ENCODE assay signal across 8 cellular contexts in genomic region chr15:23566070-23567050, GRCh38. TPM values are rescaled to one million over a fixed set of nuclear protein-coding genes. Genes with fewer than 3 reads are reported as not detected.
DNase-seq lines count a peak whose midpoint lies in the region; FAIRE-seq and TF ChIP-seq lines count a peak whose summit lies in the region.

No MANE protein-coding gene starts in this region.

- no peaks in the 10 kb centered on the region for H3K4me1 ChIP-seq in sigmoid colon
- no peaks in the 10 kb centered on the region for H3K4me1 ChIP-seq in mesenchymal stem cell (ENCODE audit: control insufficient read depth, insufficient read depth, low read depth, low read length)
- no peaks in the 10 kb centered on the region for H3K4me1 ChIP-seq in adrenal gland (replicated peaks in 1 of 2)

- H3K4me3 ChIP-seq in sigmoid colon (peak overlapping the region; percentile 12 to 37 (median 33)), mesenchymal stem cell (ENCODE audit: insufficient read depth in 1 of 2, low read depth in 1 of 2, low read length in 2 of 2) (no peak overlapping the region), adrenal gland (no peak overlapping the region)

- no peaks in the 10 kb centered on the region for H3K36me3 ChIP-seq in sigmoid colon
- H3K36me3 ChIP-seq in mesenchymal stem cell (ENCODE audit: control insufficient read depth in 1 of 2, insufficient read depth in 2 of 2, low read depth in 1 of 2, low read length in 2 of 2): no peaks in the 10 kb centered on the region
- no peaks in the 10 kb centered on the region for H3K36me3 ChIP-seq in adrenal gland (replicated peaks in 1 of 2)

- H3K14ac ChIP-seq in mesenchymal stem cell (ENCODE audit: low read length in 2 of 2): no peak overlapping the region

- no peaks in the 10 kb centered on the region for H3K79me1 ChIP-seq in mesenchymal stem cell (replicated peaks; ENCODE audit: low read length, poor library complexity, severe bottlenecking)

- no peak overlapping the region for H3K23ac ChIP-seq in mesenchymal stem cell (ENCODE audit: low read length in 2 of 2)

- H2BK12ac ChIP-seq in mesenchymal stem cell (ENCODE audit: low read length in 2 of 2): no peak overlapping the region

- H4K8ac ChIP-seq in mesenchymal stem cell (ENCODE audit: low read length): no peak overlapping the region

- TF ChIP-seq EP300 in sigmoid colon (IDR thresholded peaks at IDR 0.05): no peak

- H3K4ac ChIP-seq in mesenchymal stem cell (ENCODE audit: low read depth in 1 of 2, low read length in 2 of 2): no peak overlapping the region

- intact Hi-C loops in sigmoid colon (cut with DNase I) (no loop called here), adrenal gland (cut with DNase I) (no loop called here)

- H3K27me3 ChIP-seq in sigmoid colon: peaks cover 0 to 8% (median 0%) of the 10 kb centered on the region in 3 donors
- H3K27me3 ChIP-seq in mesenchymal stem cell (ENCODE audit: control insufficient read depth in 1 of 2, insufficient read depth in 1 of 2, low read length in 2 of 2): peaks cover 0 to 15% of the 10 kb centered on the region in 2 experiments
- peaks cover 15% of the 10 kb centered on the region for H3K27me3 ChIP-seq in adrenal gland

- no peak overlapping the region for H4K91ac ChIP-seq in mesenchymal stem cell (ENCODE audit: low read length)

- no peak overlapping the region for H2AFZ ChIP-seq in mesenchymal stem cell (ENCODE audit: low read depth, low read length)

- TF ChIP-seq CTCF in sigmoid colon (IDR thresholded peaks at IDR 0.05): no peak
- no peak for TF ChIP-seq CTCF in adrenal gland (IDR thresholded peaks at IDR 0.05)

- H2BK120ac ChIP-seq in mesenchymal stem cell (ENCODE audit: low read depth, low read length): no peak overlapping the region

- no peak overlapping the region for H2BK5ac ChIP-seq in mesenchymal stem cell (ENCODE audit: low read depth, low read length, poor library complexity, severe bottlenecking)

- no peak for TF ChIP-seq POLR2A in sigmoid colon (IDR thresholded peaks at IDR 0.05)
- TF ChIP-seq POLR2A in adrenal gland (IDR thresholded peaks at IDR 0.05): no peak
- no peak for TF ChIP-seq POLR2A in GM12891 (IDR thresholded peaks at IDR 0.05; ENCODE audit: low read depth, low read length)

- H2BK15ac ChIP-seq in mesenchymal stem cell (ENCODE audit: low read depth, poor library complexity, severe bottlenecking): no peak overlapping the region

- H2AK5ac ChIP-seq in mesenchymal stem cell (ENCODE audit: low read length, severe bottlenecking): no peak overlapping the region

- peak overlapping the region; percentile 63 for H3K27ac ChIP-seq in caudate nucleus (ENCODE audit: low read depth, low read length)
- H3K27ac ChIP-seq in sigmoid colon: peak overlapping the region in 1 of 4 donors; percentile 40
- H3K27ac ChIP-seq in mesenchymal stem cell (ENCODE audit: low read length, poor library complexity, severe bottlenecking): no peak overlapping the region
- no peak overlapping the region for H3K27ac ChIP-seq in adrenal gland

- no peak overlapping the region for H3K18ac ChIP-seq in mesenchymal stem cell (ENCODE audit: low read depth in 1 of 2, low read length in 2 of 2)

- peak; percentile 11 for DNase-seq in stimulated activated CD4-positive, alpha-beta T cell treated with anti-CD3 and anti-CD28 coated beads, Interleukin-12 subunit alpha, Interleukin-12 subunit beta, amount 100 ng/mL, for 4 hours
- no peak for DNase-seq in stimulated activated CD4-positive, alpha-beta T cell treated with anti-CD3 and anti-CD28 coated beads, Interleukin-2, amount 100 ng/mL, for 48 hours
- DNase-seq in SHP77 (lab: John Stamatoyannopoulos, UW) (peak; percentile 85 to 94), caudate nucleus (lab: John Stamatoyannopoulos, UW) (peak in 22 of 61 donors; percentile 6 to 67 (median 22)), sigmoid colon (no peak), mesenchymal stem cell (no peak), adrenal gland (no peak), GM12891 (ENCODE audit: insufficient read length, low spot score) (no peak)

- H3K9me3 ChIP-seq in sigmoid colon: no peaks in the 10 kb centered on the region
- no peaks in the 10 kb centered on the region for H3K9me3 ChIP-seq in mesenchymal stem cell (ENCODE audit: control insufficient read depth, low read length)
- no peaks in the 10 kb centered on the region for H3K9me3 ChIP-seq in adrenal gland (replicated peaks in 1 of 3)

- no peak overlapping the region for H3K9ac ChIP-seq in mesenchymal stem cell (ENCODE audit: low read length)

- no peak for FAIRE-seq in GM12891 (lab: Jason Lieb, UNC)

- WGBS in sigmoid colon, 2 donors: 83 to 87% methylated on average over 31 of the region's 31 CpGs
- 86% methylated on average over 31 of the region's 31 CpGs for WGBS in mesenchymal stem cell
- WGBS in adrenal gland, 4 donors: 78 to 84% (median 82%) methylated on average over 11 to 31 of the region's 31 CpGs

- H3K4me2 ChIP-seq in mesenchymal stem cell (ENCODE audit: low read length, poor library complexity, severe bottlenecking): no peak overlapping the region

TF ChIP-seq in GM12891, 5 proteins besides CTCF, POLR2A, EP300 and RAD21:
- TF ChIP-seq TAF1 (IDR thresholded peaks at IDR 0.05; ENCODE audit: low read depth, low read length) (no peak), SPI1 (IDR thresholded peaks at IDR 0.05; ENCODE audit: low read depth, low read length) (no peak), PAX5 (IDR thresholded peaks at IDR 0.05; ENCODE audit: insufficient read depth, low read length, severe bottlenecking) (no peak), POLR2AphosphoS5 (IDR thresholded peaks at IDR 0.05; ENCODE audit: low read depth, low read length) (no peak), POU2F2 (IDR thresholded peaks at IDR 0.05; ENCODE audit: low read depth, low read length) (no peak)

RNA-seq across cellular contexts. Expression of gene MKRN3, which starts 0.9 kb away (rescaled TPM):
- 1 to 10 TPM in 2 of 4 donors, under 1 TPM in 2; 0.27 to 2.1 (median 0.94) TPM for total RNA-seq in sigmoid colon
- polyA plus RNA-seq in sigmoid colon: 1 to 10 TPM in 1 of 3 donors, not detected in 2; 1.1 TPM
- not detected for polyA plus RNA-seq in mesenchymal stem cell (2013, experiment 1 of 2)
- not detected for polyA plus RNA-seq in mesenchymal stem cell (2013, experiment 2 of 2)
- under 1 TPM in 2 of 8 donors, not detected in 6; 0.19 to 0.52 TPM for total RNA-seq in adrenal gland
- polyA plus RNA-seq in adrenal gland: under 1 TPM in 2 of 3 donors, not detected in 1; 0.20 to 0.24 TPM
- polyA plus RNA-seq in GM12891 (2012; ENCODE audit: low read depth, missing spikeins): not detected

Comparison
In these comparisons a context has a peak if more than half of its experiments do, and no peak if none do; other contexts are left out.
1. DNase-seq: peak in stimulated activated CD4-positive, alpha-beta T cell treated with anti-CD3 and anti-CD28 coated beads, Interleukin-12 subunit alpha, Interleukin-12 subunit beta, amount 100 ng/mL, for 4 hours (single experiment) and SHP77 (2 of 2); none in stimulated activated CD4-positive, alpha-beta T cell treated with anti-CD3 and anti-CD28 coated beads, Interleukin-2, amount 100 ng/mL, for 48 hours (0 of 2), sigmoid colon (single experiment), mesenchymal stem cell (single experiment), adrenal gland (0 of 7) and GM12891 (single experiment).
2. H3K4me3 ChIP-seq: peak in sigmoid colon (4 of 4); none in mesenchymal stem cell (0 of 2) and adrenal gland (0 of 4).